Comparison of ENCODE assay signal across 10 cellular contexts in genomic region chr11:76798656-76799055, GRCh38. TPM values are rescaled to one million over a fixed set of nuclear protein-coding genes. Genes with fewer than 3 reads are reported as not detected.
A peak's percentile ranks its signal among the peaks of the same experiment; 100 is the strongest.
DNase-seq lines count a peak whose midpoint lies in the region; ATAC-seq, FAIRE-seq and TF ChIP-seq lines count a peak whose summit lies in the region.
"Had no signal": no experiment of that assay in that cellular context is flagged by ENCODE, and none has a peak within 500 bp of the region (broad histone marks: within the 10 kb centered on the region; RNA-seq: fewer than 3 reads in every experiment).

No MANE protein-coding gene starts in this region.

- H3K79me2 ChIP-seq in K562 (ENCODE audit: control insufficient read depth, insufficient read depth, low read length), result peaks cover 6% of the 10 kb centered on the region

- peaks cover 2% of the 10 kb centered on the region for H3K9me1 ChIP-seq in K562 (ENCODE audit: control insufficient read depth, insufficient read depth, low read length)

- H3K27ac ChIP-seq in K562 (ENCODE audit: extremely low read depth, low read depth, low read length) (no peak overlapping the region), thyroid gland (peak overlapping the region in 2 of 3 donors; percentile 20 to 53)

- TF ChIP-seq POLR2A in K562 (conservative IDR thresholded peaks at IDR 0.05), result no peak
- TF ChIP-seq POLR2A in thyroid gland (IDR thresholded peaks at IDR 0.05), result no peak

- no peak for FAIRE-seq in K562 (lab: Jason Lieb, UNC)
- FAIRE-seq: colon had no signal

- no peak overlapping the region; the same call in 1 of the 2 replicates for H2AFZ ChIP-seq in K562 (ENCODE audit: low read depth, low read length)

- CTCF ChIA-PET in activated CD4-positive, alpha-beta T cell treated with anti-CD3 and anti-CD28 coated beads, Interleukin-2, amount 10 ng/mL, durations not matched to agents 7 days and 5 days (lab: Charles Lee), result interaction anchor here (0.6 to 2.4 kb wide), 14 partner anchors 9 to 329 kb away, joined by 3 to 10 read pairs (median 3); partner anchors contain the start of gene MYO7A
- CTCF ChIA-PET in K562 (lab: Yijun Ruan, JAX; ENCODE audit: low intra/inter-chr PET ratio), result interaction anchor here (0.8 to 5.4 kb wide), 3 partner anchors 9 to 120 kb away, joined by 3 to 39 read pairs (median 3); no protein-coding TSS in a partner anchor

- H3K36me3 ChIP-seq in K562 (ENCODE audit: control insufficient read depth, insufficient read depth, low read length) (peaks cover 26% of the 10 kb centered on the region; the same call in 2 of the 3 replicates), thyroid gland (peaks cover 12 to 15% of the 10 kb centered on the region in 2 donors)

- intact Hi-C loops in K562 (cut with micrococcal nuclease) (loop anchor here (1.0 kb wide), 1 partner anchor 64 kb away; no protein-coding TSS in a partner anchor), thyroid gland (cut with DNase I) (no loop called here)

- no peak overlapping the region for H3K4me3 Mint-ChIP-seq in activated CD4-positive, alpha-beta T cell treated with anti-CD3 and anti-CD28 coated beads, Interleukin-2, amount 10 ng/mL, durations not matched to agents 7 days and 5 days
- H3K4me3 Mint-ChIP-seq in memory B cell, result peak overlapping the region; percentile 60

- H4K20me1 ChIP-seq in K562 (replicated peaks; ENCODE audit: control insufficient read depth, insufficient read depth, low read length), result peaks cover 3% of the 10 kb centered on the region

- ATAC-seq in K562 (peak; percentile 16), memory B cell (ENCODE audit: low read depth) (no peak)

- 79% methylated on average over 8 of the region's 9 CpGs for WGBS in K562 (ENCODE audit: insufficient coverage, low coverage, missing lambda C conversion rate)
- 66 to 67% methylated on average over 7 to 9 of the region's 9 CpGs for WGBS in thyroid gland, 2 donors

- H3K9me3 ChIP-seq in K562 (replicated peaks; ENCODE audit: control insufficient read depth, insufficient read depth, low read depth, low read length) (no peaks in the 10 kb centered on the region), thyroid gland (no peaks in the 10 kb centered on the region)

- POLR2A ChIA-PET in activated CD4-positive, alpha-beta T cell treated with anti-CD3 and anti-CD28 coated beads, Interleukin-2, amount 10 ng/mL, durations not matched to agents 7 days and 5 days (lab: Charles Lee), result interaction anchor here (1.1 kb wide), 1 partner anchor 64 kb away, joined by 3 read pairs; no protein-coding TSS in a partner anchor
- POLR2A ChIA-PET in K562 (lab: Yijun Ruan, JAX), result interaction anchor here (0.5 to 1.4 kb wide), 7 partner anchors 11 to 230 kb away, joined by 3 to 9 read pairs (median 3); no protein-coding TSS in a partner anchor

- DNase-seq in activated CD4-positive, alpha-beta T cell treated with anti-CD3 and anti-CD28 coated beads, Interleukin-2, amount 10 ng/mL, durations not matched to agents 7 days and 5 days, result no peak
- DNase-seq in activated CD4-positive, alpha-beta T cell treated with anti-CD3 and anti-CD28 coated beads for 4 hours, result no peak
- DNase-seq in K562 (ENCODE audit: extremely low read depth in 1 of 4, low spot score in 3 of 4) (no peak), memory B cell (ENCODE audit: low spot score in 2 of 2) (no peak), thyroid gland (no peak), hepatic stellate cell (ENCODE audit: low spot score) (no peak), NCI-H2107 treated with DMSO at 0.1 percent for 48 hours (lab: John Stamatoyannopoulos, UW; ENCODE audit: unreplicated experiment) (no peak), midbrain (lab: John Stamatoyannopoulos, UW) (no peak)

- TF ChIP-seq EP300 in K562 (IDR thresholded peaks at IDR 0.05; ENCODE audit: low read length), result no peak

- BruUV-seq in K562 (replicated peaks; lab: Mats Ljungman, UMichigan), result no TSS peak

- H3K27ac Mint-ChIP-seq in activated CD4-positive, alpha-beta T cell treated with anti-CD3 and anti-CD28 coated beads, Interleukin-2, amount 10 ng/mL, durations not matched to agents 7 days and 5 days, result peak overlapping the region; percentile 25
- H3K27ac Mint-ChIP-seq in memory B cell, result no peak overlapping the region

- in situ Hi-C loops in K562 (cut with MboI), result no loop called here

- H3K27me3 ChIP-seq in K562 (ENCODE audit: control insufficient read depth in 2 of 2, insufficient read depth in 2 of 2, low read length in 2 of 2) (no peaks in the 10 kb centered on the region), thyroid gland (no peaks in the 10 kb centered on the region)

- no peaks in the 10 kb centered on the region for H3K9me3 Mint-ChIP-seq in activated CD4-positive, alpha-beta T cell treated with anti-CD3 and anti-CD28 coated beads, Interleukin-2, amount 10 ng/mL, durations not matched to agents 7 days and 5 days
- H3K9me3 Mint-ChIP-seq in memory B cell, result no peaks in the 10 kb centered on the region

- peaks cover 2 to 21% of the 10 kb centered on the region in 2 experiments; a peak in 3 of 5 replicates for H3K4me1 ChIP-seq in K562 (replicated peaks in 1 of 2; ENCODE audit: control insufficient read depth in 2 of 2, insufficient read depth in 2 of 2, low read length in 2 of 2)
- H3K4me1 ChIP-seq in thyroid gland, result peaks cover 17 to 51% of the 10 kb centered on the region in 2 donors

- no peak overlapping the region; the same call in 1 of the 2 replicates for H3K4me2 ChIP-seq in K562 (ENCODE audit: insufficient read depth, low read length)

- no peaks in the 10 kb centered on the region for H3K36me3 Mint-ChIP-seq in activated CD4-positive, alpha-beta T cell treated with anti-CD3 and anti-CD28 coated beads, Interleukin-2, amount 10 ng/mL, durations not matched to agents 7 days and 5 days (ENCODE audit: low read depth)
- H3K36me3 Mint-ChIP-seq in memory B cell, result no peaks in the 10 kb centered on the region

- no peak for TF ChIP-seq RAD21 in K562 (CRISPR knock-in tag; conservative IDR thresholded peaks at IDR 0.05 in 1 of 2, IDR thresholded peaks at IDR 0.05 in 1 of 2)

- no peak for TF ChIP-seq CTCF in K562 (IDR thresholded peaks at IDR 0.05 in 2 of 3, conservative IDR thresholded peaks at IDR 0.05 in 1 of 3; ENCODE audit: insufficient read depth in 2 of 3, low read depth in 1 of 3, low read length in 3 of 3)
- no peak for TF ChIP-seq CTCF in thyroid gland (IDR thresholded peaks at IDR 0.05)

- peak overlapping the region in 1 of 2 experiments; percentile 67; a peak in 1 of 4 replicates for H3K9ac ChIP-seq in K562 (ENCODE audit: insufficient read depth in 1 of 2, low read depth in 2 of 2, low read length in 2 of 2)

- no peak overlapping the region for H3K4me3 ChIP-seq in K562
- H3K4me3 ChIP-seq in thyroid gland (replicated peaks in 1 of 3), result no peak overlapping the region

- H3K27me3 Mint-ChIP-seq in activated CD4-positive, alpha-beta T cell treated with anti-CD3 and anti-CD28 coated beads, Interleukin-2, amount 10 ng/mL, durations not matched to agents 7 days and 5 days, result peaks cover 11% of the 10 kb centered on the region
- peaks cover 7% of the 10 kb centered on the region for H3K27me3 Mint-ChIP-seq in memory B cell

- peaks cover 17% of the 10 kb centered on the region for H3K4me1 Mint-ChIP-seq in activated CD4-positive, alpha-beta T cell treated with anti-CD3 and anti-CD28 coated beads, Interleukin-2, amount 10 ng/mL, durations not matched to agents 7 days and 5 days
- H3K4me1 Mint-ChIP-seq in memory B cell, result no peaks in the 10 kb centered on the region

TF ChIP-seq in K562, 482 proteins besides CTCF, POLR2A, EP300 and RAD21 (continues in another document):
- no peak for TF ChIP-seq GTF3C2 (IDR thresholded peaks at IDR 0.05; ENCODE audit: borderline replicate concordance, extremely low read depth, insufficient read length)
- no peak for TF ChIP-seq SP1 (CRISPR knock-in tag; IDR thresholded peaks at IDR 0.05)

RNA-seq across cellular contexts. Expression of gene TSKU, which starts 15.5 kb away (rescaled TPM):
- 1 to 10 TPM in 1 of 2 experiments, under 1 TPM in 1; 0.99 to 1.3 TPM for total RNA-seq in activated CD4-positive, alpha-beta T cell treated with anti-CD3 and anti-CD28 coated beads, Interleukin-2, amount 10 ng/mL, durations not matched to agents 7 days and 5 days
- total RNA-seq in K562 (2011; cell fraction: chromatin; rRNA removed; ENCODE audit: low replicate concordance), result 11.1 and 28.4 TPM in 2 replicates
- total RNA-seq in K562 (2011; cell fraction: nucleolus; rRNA removed), result 25.8 and 29.7 TPM in 2 replicates
- total RNA-seq in K562 (2011; cell fraction: nucleoplasm; rRNA removed), result 21.8 and 26.4 TPM in 2 replicates
- total RNA-seq in K562 (2014; rRNA removed) (8.4 and 14.1 TPM in 2 replicates), K562 (2014; rRNA removed; fragmentation: Illumina TruSeq; extraction: Trizol) (3.3 and 4.2 TPM in 2 replicates), K562 (2015; rRNA removed; fragmentation: Illumina TruSeq; extraction: Trizol) (6.6 and 6.8 TPM in 2 replicates), K562 (2021) (11.9 and 14.1 TPM in 2 replicates), thyroid gland (100 to 1,000 TPM in 2 of 4 donors, 10 to 100 TPM in 2; 95.6 to 152 (median 99.2) TPM)
- polyA plus RNA-seq in K562 (2011; rRNA removed) (10.1 and 13.8 TPM in 2 replicates), K562 (2014; fragmentation: Illumina TruSeq; extraction: Trizol) (8.4 and 12.1 TPM in 2 replicates), K562 (2014; fragmentation: Nextera tagmentation; extraction: Ambion mirVana) (1 to 10 TPM in 1 of 2 experiments, under 1 TPM in 1; 0.60 to 1.0 TPM), K562 (2014; rRNA removed) (9.1 and 12.3 TPM in 2 replicates)
- polyA plus RNA-seq in K562 (2011; cell fraction: cytosol; rRNA removed), result 13.9 and 37.3 TPM in 2 replicates
- polyA plus RNA-seq in K562 (2011; cell fraction: nucleus; rRNA removed), result 7.1 and 14.0 TPM in 2 replicates
- 11.1 and 12.1 TPM in 2 replicates for polyA plus RNA-seq in K562 (2012)
- 7.3 and 10.2 TPM in 2 replicates for polyA minus RNA-seq in K562 (2011; rRNA and poly(A)+ RNA removed)
- 11.4 and 12.7 TPM in 2 replicates for polyA minus RNA-seq in K562 (2011; cell fraction: cytosol; rRNA and poly(A)+ RNA removed)
- 12.3 and 13.4 TPM in 2 replicates for polyA minus RNA-seq in K562 (2011; cell fraction: nucleus; rRNA and poly(A)+ RNA removed)
- total RNA-seq: mononuclear cell had no signal
